Comparison of ENCODE assay signal across 13 cellular contexts in the genomic region with DNA sequence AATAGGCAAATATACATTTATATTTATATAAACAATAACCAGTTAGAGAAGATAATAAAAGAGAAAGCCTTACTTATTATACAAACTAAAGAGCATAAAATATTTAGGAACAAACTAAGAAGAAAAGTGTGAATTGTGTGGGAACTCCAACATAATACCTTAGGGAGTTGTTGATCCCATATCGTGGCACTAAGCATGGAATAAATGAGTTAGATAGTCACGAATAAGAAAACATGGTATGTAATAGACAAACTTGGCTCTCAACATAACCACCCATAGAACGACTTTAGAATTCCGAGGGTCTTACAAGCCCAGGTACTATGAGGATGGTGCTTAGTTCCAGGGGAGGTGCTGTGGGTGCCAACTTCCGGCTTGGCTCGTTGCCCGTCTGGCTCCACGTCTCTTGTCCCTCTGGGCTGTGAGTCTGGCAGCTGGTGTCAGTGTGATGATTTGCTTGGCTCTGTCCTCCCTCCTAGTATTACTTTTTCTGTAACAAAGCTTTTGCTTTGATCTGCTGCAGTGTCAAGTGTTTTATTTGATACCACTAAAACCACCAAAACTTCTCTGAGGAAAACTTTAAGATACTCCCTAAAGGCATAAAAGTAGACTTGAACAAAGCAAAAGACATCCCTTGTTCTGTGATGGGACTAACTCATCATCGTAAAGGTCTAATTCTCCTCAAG. TPM values are rescaled to one million over a fixed set of nuclear protein-coding genes. Genes with fewer than 3 reads are reported as not detected.
DNase-seq lines count a peak whose midpoint lies in the region; ATAC-seq and TF ChIP-seq lines count a peak whose summit lies in the region.
"Had no signal": no experiment of that assay in that cellular context is flagged by ENCODE, and none has a peak within 500 bp of the region (broad histone marks: within the 10 kb centered on the region; RNA-seq: fewer than 3 reads in every experiment).

No MANE protein-coding gene starts in this region.

- H3K36me3 Mint-ChIP-seq in chondrocyte (ENCODE audit: low read depth) = no peaks in the 10 kb centered on the region
- H3K36me3 Mint-ChIP-seq: activated naive CD8-positive, alpha-beta T cell treated with anti-CD3 and anti-CD28 coated beads, Interleukin-2, amount 10 ng/mL, durations not matched to agents 7 days and 5 days; memory B cell had no signal

- peaks cover 37% of the 10 kb centered on the region for H3K4me1 Mint-ChIP-seq in chondrocyte (ENCODE audit: low read depth)
- H3K4me1 Mint-ChIP-seq: activated CD4-positive, alpha-beta T cell treated with anti-CD3 and anti-CD28 coated beads, Interleukin-2, amount 10 ng/mL, durations not matched to agents 7 days and 5 days; activated naive CD8-positive, alpha-beta T cell treated with anti-CD3 and anti-CD28 coated beads, Interleukin-2, amount 10 ng/mL, durations not matched to agents 7 days and 5 days; memory B cell had no signal

- H3K4me1 ChIP-seq in psoas muscle = peaks cover 40% of the 10 kb centered on the region

- intact Hi-C loops in psoas muscle (cut with DNase I) = no loop called here

- no peaks in the 10 kb centered on the region for H3K9me3 Mint-ChIP-seq in chondrocyte (ENCODE audit: low read depth)
- H3K9me3 Mint-ChIP-seq: activated CD4-positive, alpha-beta T cell treated with anti-CD3 and anti-CD28 coated beads, Interleukin-2, amount 10 ng/mL, durations not matched to agents 7 days and 5 days; activated naive CD8-positive, alpha-beta T cell treated with anti-CD3 and anti-CD28 coated beads, Interleukin-2, amount 10 ng/mL, durations not matched to agents 7 days and 5 days; dendritic cell treated with granulocyte-macrophage colony-stimulating factor and Interleukin-4, amounts not matched to agents 40 ng/mL and 50 ng/mL, for 4 days; memory B cell had no signal

- H3K4me3 ChIP-seq in psoas muscle = peak overlapping the region; percentile 31

- peak; percentile 56 for DNase-seq in Daoy (ENCODE audit: low read depth)
- DNase-seq in NCI-H2107 treated with DMSO at 0.1 percent for 48 hours (lab: John Stamatoyannopoulos, UW; ENCODE audit: unreplicated experiment) = peak; percentile 30
- no peak for DNase-seq in chondrocyte (ENCODE audit: low spot score)
- peak; percentile 73 to 89 for DNase-seq in psoas muscle
- DNase-seq in NCI-H526 treated with DMSO at 0.1 percent for 48 hours (lab: John Stamatoyannopoulos, UW) = no peak
- no peak for DNase-seq in activated CD8-positive, alpha-beta memory T cell treated with anti-CD3 and anti-CD28 coated beads, Interleukin-2, amount 50 U/mL, for 48 hours
- DNase-seq in AG08395 (ENCODE audit: low spot score) = no peak
- DNase-seq: activated CD4-positive, alpha-beta T cell treated with anti-CD3 and anti-CD28 coated beads, Interleukin-2, amount 10 ng/mL, durations not matched to agents 7 days and 5 days; activated naive CD8-positive, alpha-beta T cell treated with anti-CD3 and anti-CD28 coated beads, Interleukin-2, amount 10 ng/mL, durations not matched to agents 7 days and 5 days; NCI-H2227 treated with DMSO at 0.1 percent for 48 hours had no signal

- no peaks in the 10 kb centered on the region for H3K9me3 ChIP-seq in psoas muscle

- H3K36me3 ChIP-seq in psoas muscle (ENCODE audit: insufficient read depth in 1 of 2, low read depth in 1 of 2) = no peaks in the 10 kb centered on the region

- no peaks in the 10 kb centered on the region for H3K27me3 ChIP-seq in psoas muscle (ENCODE audit: insufficient read depth in 3 of 3, low read length in 2 of 3)

- H3K27ac Mint-ChIP-seq in chondrocyte (ENCODE audit: unreplicated experiment) = peak overlapping the region; percentile 39
- H3K27ac Mint-ChIP-seq: activated CD4-positive, alpha-beta T cell treated with anti-CD3 and anti-CD28 coated beads, Interleukin-2, amount 10 ng/mL, durations not matched to agents 7 days and 5 days; activated naive CD8-positive, alpha-beta T cell treated with anti-CD3 and anti-CD28 coated beads, Interleukin-2, amount 10 ng/mL, durations not matched to agents 7 days and 5 days; dendritic cell treated with granulocyte-macrophage colony-stimulating factor and Interleukin-4, amounts not matched to agents 40 ng/mL and 50 ng/mL, for 4 days; memory B cell had no signal

- peak overlapping the region; percentile 86 for H3K27ac ChIP-seq in psoas muscle

- ATAC-seq in psoas muscle (peak; percentile 57 to 69 (median 63)), HG03175 (IDR thresholded peaks at IDR 0.05; ENCODE audit: unreplicated experiment) (no peak)

- WGBS in psoas muscle, 3 donors = 17 to 22% (median 21%) methylated on average over 9 of the region's 9 CpGs

- TF ChIP-seq CTCF in chondrocyte (IDR thresholded peaks at IDR 0.05) (no peak), psoas muscle (IDR thresholded peaks at IDR 0.05) (no peak)

- H3K4me3 Mint-ChIP-seq in chondrocyte (ENCODE audit: unreplicated experiment) = no peak overlapping the region
- H3K4me3 Mint-ChIP-seq: activated CD4-positive, alpha-beta T cell treated with anti-CD3 and anti-CD28 coated beads, Interleukin-2, amount 10 ng/mL, durations not matched to agents 7 days and 5 days; activated naive CD8-positive, alpha-beta T cell treated with anti-CD3 and anti-CD28 coated beads, Interleukin-2, amount 10 ng/mL, durations not matched to agents 7 days and 5 days; dendritic cell treated with granulocyte-macrophage colony-stimulating factor and Interleukin-4, amounts not matched to agents 40 ng/mL and 50 ng/mL, for 4 days; memory B cell had no signal

- H3K27me3 Mint-ChIP-seq in chondrocyte (ENCODE audit: low read depth) = no peaks in the 10 kb centered on the region

RNA-seq across cellular contexts. Expression of a gene that starts 9.5 kb away (rescaled TPM):
- 0.06 and 9.4 TPM in 2 replicates for total RNA-seq in Daoy (2014; rRNA removed; shearing (Covaris generic))
- 1.4 to 3.8 TPM (median 3.6 TPM) in 3 replicates for total RNA-seq in chondrocyte
- total RNA-seq in psoas muscle = 10 to 100 TPM; 14.2 to 48.8 (median 25.1) TPM
- 10 to 100 TPM in 1 of 3 donors, 1 to 10 TPM in 2; 1.6 to 11.7 (median 6.7) TPM for polyA plus RNA-seq in psoas muscle
- total RNA-seq: activated CD4-positive, alpha-beta T cell treated with anti-CD3 and anti-CD28 coated beads, Interleukin-2, amount 10 ng/mL, durations not matched to agents 7 days and 5 days had no signal

Comparison
In these comparisons a context has a peak if more than half of its experiments do, and no peak if none do; other contexts are left out.
1. DNase-seq: peak in Daoy (single experiment), NCI-H2107 treated with DMSO at 0.1 percent for 48 hours (single experiment) and psoas muscle (2 of 2); none in chondrocyte (single experiment), NCI-H526 treated with DMSO at 0.1 percent for 48 hours (single experiment), activated CD8-positive, alpha-beta memory T cell treated with anti-CD3 and anti-CD28 coated beads, Interleukin-2, amount 50 U/mL, for 48 hours (single experiment) and AG08395 (single experiment).